ENCODE assay signal across 20 cellular contexts in genomic region chr10:74949843-74950765, GRCh38.
DNase-seq lines count a peak whose midpoint lies in the region; TF ChIP-seq lines count a peak whose summit lies in the region.
"Had no signal": no experiment of that assay in that cellular context is flagged by ENCODE, and none has a peak within 500 bp of the region (broad histone marks: within the 10 kb centered on the region; RNA-seq: fewer than 3 reads in every experiment).

No MANE protein-coding gene starts in this region.

- TF ChIP-seq CTCF in HEK293 (tag by site-specific recombination; IDR thresholded peaks at IDR 0.05): no peak
- no peak for TF ChIP-seq CTCF in brain (conservative IDR thresholded peaks at IDR 0.05)
- no peak for TF ChIP-seq CTCF in osteoblast (IDR thresholded peaks at IDR 0.05; ENCODE audit: extremely low read depth, low read depth, low read length)
- no peak for TF ChIP-seq CTCF in ovary (IDR thresholded peaks at IDR 0.05)

- TF ChIP-seq EP300 in ovary (IDR thresholded peaks at IDR 0.05): no peak

- H3K4me1 ChIP-seq in HEK293 (ENCODE audit: control insufficient read depth, insufficient read depth, low read length) (peaks cover 43% of the 10 kb centered on the region), osteoblast (ENCODE audit: insufficient read depth, low read length) (peaks cover 22% of the 10 kb centered on the region), ovary (ENCODE audit: insufficient read depth) (peaks cover 4% of the 10 kb centered on the region)
- H3K4me1 ChIP-seq: BLaER1 treated with 17β-estradiol and CSF1 and Interleukin-3, amounts not matched to agents 10 nM and 100 nM; prostate gland had no signal

- H3K27me3 Mint-ChIP-seq in brain: no peaks in the 10 kb centered on the region
- H3K27me3 Mint-ChIP-seq: naive B cell had no signal

- peaks cover 35% of the 10 kb centered on the region for H3K79me2 ChIP-seq in osteoblast (ENCODE audit: insufficient read depth, low read length)

- WGBS in ovary, 3 donors: 83 to 92% (median 90%) methylated on average over 8 of the region's 8 CpGs

- intact Hi-C loops in ovary (cut with DNase I): no loop called here

- H3K27me3 ChIP-seq in osteoblast (ENCODE audit: insufficient read depth, low read length) (no peaks in the 10 kb centered on the region), ovary (no peaks in the 10 kb centered on the region)
- H3K27me3 ChIP-seq: BLaER1 treated with 17β-estradiol and CSF1 and Interleukin-3, amounts not matched to agents 10 nM and 100 nM; esophagus muscularis mucosa; heart left ventricle; MG63; spleen; suprapubic skin had no signal

- H3K9me3 Mint-ChIP-seq in brain: peaks cover 0 to 9% (median 0%) of the 10 kb centered on the region in 5 experiments
- H3K9me3 Mint-ChIP-seq: naive B cell, WTC11 had no signal

- no peaks in the 10 kb centered on the region for H3K36me3 ChIP-seq in HEK293 (ENCODE audit: control insufficient read depth in 2 of 2, insufficient read depth in 1 of 2, low read length in 2 of 2)
- no peaks in the 10 kb centered on the region for H3K36me3 ChIP-seq in osteoblast (ENCODE audit: insufficient read depth, low read length)
- H3K36me3 ChIP-seq in ovary: no peaks in the 10 kb centered on the region
- H3K36me3 ChIP-seq: esophagus muscularis mucosa, heart left ventricle, lower lobe of right lung, MG63, prostate gland, spleen, suprapubic skin had no signal

- POLR2A ChIA-PET in HEK293 (lab: Yijun Ruan, JAX): no interaction called here

- H3K27ac ChIP-seq in HEK293 (ENCODE audit: extremely low read depth, low read depth, low read length) (no peak overlapping the region), osteoblast (ENCODE audit: low read depth, low read length) (peak overlapping the region; percentile 4), ovary (no peak overlapping the region)
- H3K27ac ChIP-seq: BLaER1 treated with 17β-estradiol and CSF1 and Interleukin-3, amounts not matched to agents 10 nM and 100 nM; esophagus muscularis mucosa; heart left ventricle; lower lobe of right lung; prostate gland; spleen; suprapubic skin had no signal

- no peak overlapping the region for H2AFZ ChIP-seq in osteoblast (ENCODE audit: low read length)

- H3K4me3 ChIP-seq in HEK293 (ENCODE audit: low read depth, low read length) (no peak overlapping the region), osteoblast (ENCODE audit: insufficient read depth, low read length) (no peak overlapping the region), ovary (no peak overlapping the region)
- H3K4me3 ChIP-seq: BLaER1 treated with 17β-estradiol and CSF1 and Interleukin-3, amounts not matched to agents 10 nM and 100 nM; esophagus muscularis mucosa; heart left ventricle; lower lobe of right lung; MG63; prostate gland; spleen; suprapubic skin had no signal

- CTCF ChIA-PET in HEK293 (lab: Yijun Ruan, JAX): interaction anchor here (0.6 to 1.0 kb wide), 3 partner anchors 9 to 23 kb away, joined by 4 to 5 read pairs (median 4); no protein-coding TSS in a partner anchor

- H3K4me1 Mint-ChIP-seq in brain: peaks cover 73% of the 10 kb centered on the region

- TF ChIP-seq POLR2A in ovary (IDR thresholded peaks at IDR 0.05): no peak

- no peak overlapping the region for H3K4me3 Mint-ChIP-seq in brain
- H3K4me3 Mint-ChIP-seq: naive B cell, WTC11 had no signal

- peak overlapping the region; percentile 62 for H3K4me2 ChIP-seq in osteoblast (ENCODE audit: insufficient read depth, low read length)
- H3K4me2 ChIP-seq: BLaER1 treated with 17β-estradiol and CSF1 and Interleukin-3, amounts not matched to agents 10 nM and 100 nM had no signal

- H3K27ac Mint-ChIP-seq in brain: peak overlapping the region in 3 of 5 experiments; percentile 21 to 81 (median 28)
- H3K27ac Mint-ChIP-seq: WTC11 had no signal

- H3K9me3 ChIP-seq in HEK293 (ENCODE audit: control insufficient read depth, insufficient read depth, low read depth, low read length) (no peaks in the 10 kb centered on the region), osteoblast (ENCODE audit: low read depth, low read length) (no peaks in the 10 kb centered on the region), ovary (no peaks in the 10 kb centered on the region)
- H3K9me3 ChIP-seq: BLaER1 treated with 17β-estradiol and CSF1 and Interleukin-3, amounts not matched to agents 10 nM and 100 nM; esophagus muscularis mucosa; heart left ventricle; lower lobe of right lung; MG63; prostate gland; spleen; suprapubic skin had no signal

- H3K36me3 Mint-ChIP-seq in brain: peaks cover 24% of the 10 kb centered on the region
- H3K36me3 Mint-ChIP-seq: naive B cell, WTC11 had no signal

- DNase-seq in Daoy (ENCODE audit: low read depth) (peak; percentile 11), osteoblast (ENCODE audit: insufficient read length, low spot score, missing footprints) (no peak), ovary (no peak), middle frontal gyrus (ENCODE audit: extremely low spot score, low spot score) (no peak), NOMO-1 (lab: John Stamatoyannopoulos, UW; ENCODE audit: unreplicated experiment in 2 of 2) (no peak)
- DNase-seq: amniotic stem cell, heart left ventricle, lower lobe of right lung, MG63, naive B cell, NCI-H1694 treated with DMSO at 0.1 percent for 48 hours, SIG-M5, spleen had no signal

- H4K20me1 ChIP-seq in osteoblast (ENCODE audit: insufficient read depth, low read length): peaks cover 21% of the 10 kb centered on the region

TF ChIP-seq in HEK293, 187 proteins besides CTCF, POLR2A, EP300 and RAD21:
- TF ChIP-seq PBX3 (CRISPR knock-in tag; IDR thresholded peaks at IDR 0.05): no peak
- TF ChIP-seq SALL2 (tag by site-specific recombination; IDR thresholded peaks at IDR 0.05; ENCODE audit: borderline replicate concordance): no peak
- peak; percentile 41; the same call in 1 of the 2 replicates for TF ChIP-seq PRDM6 (tag by site-specific recombination; IDR thresholded peaks at IDR 0.05)
- TF ChIP-seq WT1 (tag by site-specific recombination; IDR thresholded peaks at IDR 0.05): peak; percentile 59
- TF ChIP-seq ZBTB6 (tag by site-specific recombination; IDR thresholded peaks at IDR 0.05): no peak
- TF ChIP-seq ATF2 (tag by site-specific recombination; IDR thresholded peaks at IDR 0.05; ENCODE audit: low read depth): no peak
- peak; percentile 56; the same call in 1 of the 2 replicates for TF ChIP-seq ZNF600 (tag by site-specific recombination; IDR thresholded peaks at IDR 0.05)
- peak; percentile 47 for TF ChIP-seq ZBTB17 (tag by site-specific recombination; IDR thresholded peaks at IDR 0.05)
- TF ChIP-seq OSR2 (tag by site-specific recombination; IDR thresholded peaks at IDR 0.05): peak; percentile 41; the same call in 1 of the 2 replicates
- 0 out of 2 replicates have a peak, but pooled peaks have one; percentile 31 for TF ChIP-seq KLF1 (tag by site-specific recombination; IDR thresholded peaks at IDR 0.05)
- no peak for TF ChIP-seq ZNF514 (tag by site-specific recombination; IDR thresholded peaks at IDR 0.05)
